In the genomic region with DNA sequence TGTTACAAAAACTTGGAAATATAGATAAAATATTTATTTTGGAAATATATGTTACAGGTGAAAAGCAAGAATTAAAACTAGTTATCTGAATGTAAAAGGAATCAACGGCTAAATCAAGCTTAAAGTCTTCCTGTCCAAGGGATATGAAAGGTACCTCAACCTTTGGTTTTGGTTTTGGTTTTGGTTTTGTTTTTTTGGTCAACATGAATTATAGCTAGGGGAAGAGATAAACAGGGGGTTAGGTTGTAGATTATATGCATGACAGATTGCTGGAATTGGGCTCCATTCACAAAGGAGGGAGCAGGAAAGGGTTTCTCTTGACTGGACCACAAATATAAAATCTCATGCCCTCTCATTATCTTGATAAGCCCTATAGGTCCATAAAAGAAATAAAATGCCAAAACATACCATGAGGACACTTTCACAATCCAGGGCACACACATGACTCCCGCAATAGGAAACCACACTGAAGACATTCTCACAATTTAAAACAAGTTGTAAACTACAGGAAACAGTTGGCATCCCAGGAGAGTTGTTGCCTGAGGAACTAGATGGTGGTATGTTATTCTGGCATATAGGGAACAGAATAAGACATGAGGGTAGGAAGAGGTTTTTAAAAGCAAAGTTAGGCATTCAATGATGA, we compare ENCODE assay signal across 9 cellular contexts. TPM values are rescaled to one million over a fixed set of nuclear protein-coding genes. Genes with fewer than 3 reads are reported as not detected.
DNase-seq lines count a peak whose midpoint lies in the region; ATAC-seq and TF ChIP-seq lines count a peak whose summit lies in the region.
"Had no signal": no experiment of that assay in that cellular context is flagged by ENCODE, and none has a peak within 500 bp of the region (broad histone marks: within the 10 kb centered on the region; RNA-seq: fewer than 3 reads in every experiment).

No MANE protein-coding gene starts in this region.

- H3K4me1 Mint-ChIP-seq in CD14-positive monocyte: peaks cover 21% of the 10 kb centered on the region
- peaks cover 30% of the 10 kb centered on the region for H3K4me1 Mint-ChIP-seq in activated CD8-positive, alpha-beta T cell treated with anti-CD3 and anti-CD28 coated beads for 36 hours (ENCODE audit: low read depth)

- TF ChIP-seq CTCF in CD14-positive monocyte (IDR thresholded peaks at IDR 0.05) (no peak), thyroid gland (IDR thresholded peaks at IDR 0.05) (no peak)
- TF ChIP-seq CTCF in activated CD8-positive, alpha-beta T cell treated with anti-CD3 and anti-CD28 coated beads for 36 hours (IDR thresholded peaks at IDR 0.05): no peak

- H3K27ac ChIP-seq in thyroid gland: no peak overlapping the region

- DNase-seq in CD14-positive monocyte (ENCODE audit: low spot score) (no peak), HEK293T (ENCODE audit: extremely low spot score) (no peak), thyroid gland (no peak), G401 (ENCODE audit: low spot score) (no peak), posterior vena cava (ENCODE audit: low spot score) (no peak)
- DNase-seq in activated CD8-positive, alpha-beta T cell treated with anti-CD3 and anti-CD28 coated beads for 36 hours: no peak
- DNase-seq: KG1 had no signal

- no peak overlapping the region for H3K4me3 ChIP-seq in thyroid gland (replicated peaks in 1 of 3)

- POLR2A ChIA-PET in activated CD8-positive, alpha-beta T cell treated with anti-CD3 and anti-CD28 coated beads for 36 hours (lab: Charles Lee): interaction anchor here (1.4 kb wide), 1 partner anchor 47 kb away, joined by 4 read pairs; the partner anchor contains the start of gene MACIR
- POLR2A ChIA-PET in HEK293T (lab: Yijun Ruan, JAX): interaction anchor here (1.1 kb wide), 1 partner anchor 92 kb away, joined by 4 read pairs; the partner anchor contains the start of genes GIN1 and PPIP5K2

- no peaks in the 10 kb centered on the region for H3K27me3 ChIP-seq in thyroid gland

- peaks cover 7 to 13% of the 10 kb centered on the region in 2 donors for H3K4me1 ChIP-seq in thyroid gland

- TF ChIP-seq POLR2A in thyroid gland (IDR thresholded peaks at IDR 0.05): no peak

- H3K27ac Mint-ChIP-seq in CD14-positive monocyte: peak overlapping the region in 5 of 7 donors; percentile 5 to 70 (median 44)
- H3K27ac Mint-ChIP-seq in activated CD8-positive, alpha-beta T cell treated with anti-CD3 and anti-CD28 coated beads for 36 hours: peak overlapping the region; percentile 11

- no peaks in the 10 kb centered on the region for H3K36me3 ChIP-seq in thyroid gland

- H3K27me3 Mint-ChIP-seq in CD14-positive monocyte (ENCODE audit: low read depth in 3 of 3): no peaks in the 10 kb centered on the region
- H3K27me3 Mint-ChIP-seq in activated CD8-positive, alpha-beta T cell treated with anti-CD3 and anti-CD28 coated beads for 36 hours: no peaks in the 10 kb centered on the region

- H3K9me3 Mint-ChIP-seq in CD14-positive monocyte: no peaks in the 10 kb centered on the region
- H3K9me3 Mint-ChIP-seq in activated CD8-positive, alpha-beta T cell treated with anti-CD3 and anti-CD28 coated beads for 36 hours: no peaks in the 10 kb centered on the region

- ATAC-seq in GM19043 (IDR thresholded peaks at IDR 0.05; ENCODE audit: low read depth, unreplicated experiment) (peak; percentile 81), HG03066 (IDR thresholded peaks at IDR 0.05; ENCODE audit: low read depth, unreplicated experiment) (peak; percentile 82)
- peak; percentile 75 for ATAC-seq in activated CD8-positive, alpha-beta T cell treated with anti-CD3 and anti-CD28 coated beads for 36 hours

- CTCF ChIA-PET in activated CD8-positive, alpha-beta T cell treated with anti-CD3 and anti-CD28 coated beads for 36 hours (lab: Charles Lee): interaction anchor here (1.2 to 3.8 kb wide), 2 partner anchors 12 to 21 kb away, joined by 3 to 24 read pairs; no protein-coding TSS in a partner anchor
- CTCF ChIA-PET in HEK293T (lab: Yijun Ruan, JAX): no interaction called here

- H3K36me3 Mint-ChIP-seq in CD14-positive monocyte: peaks cover 2 to 21% of the 10 kb centered on the region in 2 donors
- H3K36me3 Mint-ChIP-seq in activated CD8-positive, alpha-beta T cell treated with anti-CD3 and anti-CD28 coated beads for 36 hours (ENCODE audit: low read depth): peaks cover 3% of the 10 kb centered on the region

- no peaks in the 10 kb centered on the region for H3K9me3 ChIP-seq in thyroid gland

- in situ Hi-C loops in G401 (cut with HindIII; ENCODE audit: low sequenced_read_pairs): no loop called here

- WGBS in thyroid gland, 2 donors: 79 to 83% methylated on average over 2 of the region's 2 CpGs

- peak overlapping the region; percentile 27 to 42 for H3K4me3 Mint-ChIP-seq in CD14-positive monocyte
- H3K4me3 Mint-ChIP-seq in activated CD8-positive, alpha-beta T cell treated with anti-CD3 and anti-CD28 coated beads for 36 hours: no peak overlapping the region

- intact Hi-C loops in CD14-positive monocyte (cut with micrococcal nuclease) (no loop called here), thyroid gland (cut with DNase I) (no loop called here), posterior vena cava (cut with DNase I) (no loop called here)
- intact Hi-C loops in activated CD8-positive, alpha-beta T cell treated with anti-CD3 and anti-CD28 coated beads for 36 hours (cut with micrococcal nuclease): no loop called here

TF ChIP-seq in HEK293T, 16 proteins besides CTCF, POLR2A, EP300 and RAD21:
- TF ChIP-seq FOXA1 (IDR thresholded peaks at IDR 0.05) (no peak), HDGF (IDR thresholded peaks at IDR 0.05; ENCODE audit: borderline replicate concordance) (no peak), FOXK2 (IDR thresholded peaks at IDR 0.05) (no peak), CTBP1 (IDR thresholded peaks at IDR 0.05; ENCODE audit: borderline replicate concordance) (no peak), BHLHE40 (IDR thresholded peaks at IDR 0.05; ENCODE audit: borderline replicate concordance) (no peak), NFRKB (IDR thresholded peaks at IDR 0.05) (no peak), SUZ12 (IDR thresholded peaks at IDR 0.05) (no peak), TARDBP (IDR thresholded peaks at IDR 0.05) (no peak), FOXM1 (IDR thresholded peaks at IDR 0.05; ENCODE audit: borderline replicate concordance) (no peak), LEF1 (IDR thresholded peaks at IDR 0.05; ENCODE audit: borderline replicate concordance) (no peak), ZNF384 (IDR thresholded peaks at IDR 0.05) (no peak)

RNA-seq across cellular contexts. Expression of gene MACIR, which starts 46.6 kb away (rescaled TPM):
- polyA plus RNA-seq in CD14-positive monocyte: 1 to 10 TPM; 1.9 TPM
- total RNA-seq in activated CD8-positive, alpha-beta T cell treated with anti-CD3 and anti-CD28 coated beads for 36 hours: 1 to 10 TPM; 8.6 to 8.8 TPM
- 10 to 100 TPM in 3 of 4 donors, 1 to 10 TPM in 1; 9.5 to 17.2 (median 14.9) TPM for total RNA-seq in thyroid gland
- total RNA-seq in G401 (2014; rRNA removed; shearing (Covaris generic)): 7.8 and 10.4 TPM in 2 replicates
- 1 to 10 TPM; 3.6 to 4.8 TPM for total RNA-seq in posterior vena cava
